In genomic region chr4:93777081-93777460, GRCh38 we compare ENCODE assay signal across 23 cellular contexts. TPM values are rescaled to one million over a fixed set of nuclear protein-coding genes. Genes with fewer than 3 reads are reported as not detected.
DNase-seq lines count a peak whose midpoint lies in the region; ATAC-seq, FAIRE-seq and TF ChIP-seq lines count a peak whose summit lies in the region.
"Had no signal": no experiment of that assay in that cellular context is flagged by ENCODE, and none has a peak within 500 bp of the region (broad histone marks: within the 10 kb centered on the region; RNA-seq: fewer than 3 reads in every experiment).

No MANE protein-coding gene starts in this region.

- H3K27ac ChIP-seq in RWPE1 (no peak overlapping the region), keratinocyte (ENCODE audit: control insufficient read depth, insufficient read depth, low read length) (peak overlapping the region; percentile 62)

- no peaks in the 10 kb centered on the region for H3K9me1 ChIP-seq in keratinocyte (ENCODE audit: control insufficient read depth, extremely low read depth, insufficient read depth, low read length)

- H3K36me3 ChIP-seq in bronchial epithelial cell (ENCODE audit: control insufficient read depth, insufficient read depth, low read length) (no peaks in the 10 kb centered on the region), keratinocyte (ENCODE audit: control insufficient read depth in 2 of 2, extremely low read depth in 1 of 2, insufficient read depth in 2 of 2, low read length in 2 of 2) (no peaks in the 10 kb centered on the region)
- H3K36me3 ChIP-seq: HAP-1 had no signal

- no peaks in the 10 kb centered on the region for H3K9me3 ChIP-seq in keratinocyte (ENCODE audit: control insufficient read depth, low read depth, low read length)
- H3K9me3 ChIP-seq: HAP-1 had no signal

- H3K79me2 ChIP-seq in keratinocyte (ENCODE audit: control insufficient read depth, insufficient read depth, low read length), result no peaks in the 10 kb centered on the region

- dilution Hi-C loops in keratinocyte (cut with MboI; ENCODE audit: extremely low pct_ligation_motif_present, low sequenced_read_pairs), result no loop called here

- CTCF ChIA-PET in RWPE1 (lab: Yijun Ruan, JAX), result interaction anchor here (1.1 kb wide), 1 partner anchor 12 kb away, joined by 4 read pairs; no protein-coding TSS in a partner anchor

- ATAC-seq in GM18867 (IDR thresholded peaks at IDR 0.05; ENCODE audit: unreplicated experiment), result no peak

- H3K27me3 ChIP-seq in bronchial epithelial cell (ENCODE audit: control insufficient read depth, insufficient read depth, low read length) (no peaks in the 10 kb centered on the region), keratinocyte (ENCODE audit: control insufficient read depth, extremely low read depth, insufficient read depth, low read length) (no peaks in the 10 kb centered on the region)

- POLR2A ChIA-PET in RWPE1 (lab: Yijun Ruan, JAX; ENCODE audit: low non-redundant PET), result no interaction called here

- peak overlapping the region; percentile 64 for H3K4me2 ChIP-seq in keratinocyte (ENCODE audit: control insufficient read depth, extremely low read depth, insufficient read depth, low read depth, low read length)

- no peak overlapping the region for H3K4me3 ChIP-seq in bronchial epithelial cell (ENCODE audit: low read depth, low read length)
- H3K4me3 ChIP-seq in keratinocyte (ENCODE audit: control insufficient read depth in 2 of 3, extremely low read depth in 1 of 3, insufficient read depth in 2 of 3, low read depth in 1 of 3, low read length in 3 of 3), result peak overlapping the region in 1 of 3 experiments; percentile 27
- H3K4me3 ChIP-seq: HAP-1 had no signal

- peak; percentile 6 for DNase-seq in HPDE6-E6E7 (ENCODE audit: extremely low spot score)
- DNase-seq in RWPE1 (ENCODE audit: low spot score), result peak; percentile 7
- DNase-seq in bronchial epithelial cell (ENCODE audit: low read depth), result peak; percentile 63
- DNase-seq in keratinocyte (ENCODE audit: low read depth, low spot score), result peak; percentile 28
- DNase-seq in activated CD4-positive, alpha-beta T cell treated with anti-CD3 and anti-CD28 coated beads for 4 hours, result no peak
- DNase-seq: C1 segment of cervical spinal cord; Calu3; CD4-positive, alpha-beta memory T cell; DMS53; DMS79 treated with DMSO at 0.1 percent for 48 hours; GF-D8; GOT3; HFFc6 had no signal

- H3K4me1 ChIP-seq in keratinocyte (ENCODE audit: control insufficient read depth, extremely low read depth, insufficient read depth, low read length), result peaks cover 16% of the 10 kb centered on the region
- H3K4me1 ChIP-seq: HAP-1 had no signal

- peak; percentile 18 for FAIRE-seq in bronchial epithelial cell (lab: Jason Lieb, UNC)
- no peak for FAIRE-seq in keratinocyte (lab: Jason Lieb, UNC)
- FAIRE-seq: GM12891, GM18507, H54 had no signal

- peak overlapping the region; percentile 51 for H2AFZ ChIP-seq in keratinocyte (ENCODE audit: control insufficient read depth, low read length)

- no peaks in the 10 kb centered on the region for H4K20me1 ChIP-seq in keratinocyte (ENCODE audit: control insufficient read depth, extremely low read depth, insufficient read depth, low read length)

- no peak overlapping the region for H3K9ac ChIP-seq in keratinocyte (ENCODE audit: control insufficient read depth, extremely low read depth, insufficient read depth, low read length)

- TF ChIP-seq CTCF in RWPE1 (conservative IDR thresholded peaks at IDR 0.05; ENCODE audit: low read depth) (no peak), bronchial epithelial cell (IDR thresholded peaks at IDR 0.05; ENCODE audit: insufficient read depth, low read length, severe bottlenecking) (no peak), keratinocyte (optimal IDR thresholded peaks at IDR 0.05 in 1 of 3, IDR thresholded peaks at IDR 0.05 in 1 of 3, conservative IDR thresholded peaks at IDR 0.05 in 1 of 3; ENCODE audit: extremely low read depth in 1 of 3, insufficient read depth in 2 of 3, low read length in 3 of 3) (no peak)

RNA-seq across cellular contexts. Expression of gene ATOH1, which starts 51.5 kb away (rescaled TPM):
- total RNA-seq in bronchial epithelial cell, result not detected in 2 replicates
- polyA plus RNA-seq in keratinocyte, result not detected in 3 replicates
- polyA plus RNA-seq in keratinocyte (2011; ENCODE audit: low read depth), result not detected
- not detected in 2 replicates for polyA plus RNA-seq in keratinocyte (2011; cell fraction: cytosol; rRNA removed)
- not detected in 2 replicates for polyA plus RNA-seq in keratinocyte (2011; cell fraction: nucleus; rRNA removed)
- polyA plus RNA-seq in keratinocyte (2012; ENCODE audit: low replicate concordance), result not detected in 2 replicates
- polyA minus RNA-seq in keratinocyte, result not detected in 3 replicates
- not detected for polyA minus RNA-seq in keratinocyte (2011; cell fraction: cytosol; rRNA and poly(A)+ RNA removed)
- not detected in 2 replicates for polyA minus RNA-seq in keratinocyte (2011; cell fraction: nucleus; rRNA and poly(A)+ RNA removed)
- total RNA-seq: A172; A673; Calu3; CD4-positive, alpha-beta memory T cell; Daoy; G401; HFFc6 had no signal
- polyA plus RNA-seq: BJ; CD4-positive, alpha-beta memory T cell had no signal

Comparison
In these comparisons a context has a peak if more than half of its experiments do, and no peak if none do; other contexts are left out.
1. DNase-seq: peak in HPDE6-E6E7 (single experiment), RWPE1 (single experiment), bronchial epithelial cell (single experiment) and keratinocyte (single experiment); none in activated CD4-positive, alpha-beta T cell treated with anti-CD3 and anti-CD28 coated beads for 4 hours (0 of 2).